1 cellular context compared by ENCODE assay signal in the genomic region with DNA sequence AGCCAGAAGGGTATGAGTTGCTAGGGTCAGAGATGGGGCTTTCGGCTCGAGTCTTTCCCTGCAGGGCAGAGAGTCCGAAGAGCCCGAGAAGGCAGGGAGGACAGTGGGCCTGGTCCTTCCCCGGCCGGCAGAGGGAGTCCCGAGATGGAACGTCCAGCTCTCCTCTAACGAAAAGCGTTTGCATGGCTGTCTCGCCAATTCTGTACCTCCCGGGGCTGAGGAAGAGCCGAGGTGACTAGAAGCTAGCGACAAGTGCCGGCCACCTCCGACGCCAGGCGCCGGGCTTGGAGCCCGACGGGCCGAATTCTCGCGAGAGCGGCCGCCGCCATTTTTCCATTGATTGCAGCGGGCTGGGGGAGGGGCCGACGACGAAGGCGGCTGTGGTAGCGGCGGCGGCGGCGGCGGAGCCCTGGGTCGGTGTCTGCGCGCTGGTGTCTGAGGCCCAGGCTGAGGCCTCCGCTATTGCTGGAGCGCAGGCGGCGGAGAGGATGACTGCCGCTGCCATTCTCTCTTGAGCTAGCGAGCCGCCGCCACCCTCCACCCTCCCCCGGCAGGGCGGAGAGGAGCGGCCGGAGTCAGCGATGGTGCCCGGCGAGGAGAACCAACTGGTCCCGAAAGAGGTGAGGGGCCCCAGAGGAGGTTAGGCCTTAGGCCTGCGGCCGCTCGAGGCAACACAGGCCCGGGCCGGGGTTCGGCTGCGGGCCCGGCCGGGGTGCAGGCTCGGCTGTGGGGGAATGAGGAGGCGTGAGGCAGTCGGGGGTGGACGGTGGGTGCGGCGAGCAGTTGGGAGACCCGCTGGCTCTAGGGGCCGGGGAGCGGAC.
TF ChIP-seq lines count a peak whose summit lies in the region.

Gene USP47, plus strand, starts transcription at position 368 of the 821 bp plus-strand sequence. Its CDS starts 214 bp downstream, at position 582.

TF ChIP-seq in K562, 482 proteins besides CTCF, POLR2A, EP300 and RAD21 (continued from another document and continues in another):
- TF ChIP-seq ZNF263 (CRISPR knock-in tag; IDR thresholded peaks at IDR 0.05; ENCODE audit: borderline replicate concordance) (no peak; the same call in 1 of the 2 replicates), BRCA1 (IDR thresholded peaks at IDR 0.05) (no peak), BRCA1 (CRISPR knock-in tag; IDR thresholded peaks at IDR 0.05) (no peak), NR1H2 (CRISPR knock-in tag; IDR thresholded peaks at IDR 0.05) (no peak), ZNF639 (CRISPR knock-in tag; conservative IDR thresholded peaks at IDR 0.05 in 1 of 2, IDR thresholded peaks at IDR 0.05 in 1 of 2) (peak in 1 of 2 experiments; percentile 64; a peak in 2 of 4 replicates), ZKSCAN1 (IDR thresholded peaks at IDR 0.05; ENCODE audit: low read depth, low read length) (0 out of 2 replicates have a peak, but pooled peaks have one; percentile 32), KDM5B (IDR thresholded peaks at IDR 0.05; ENCODE audit: insufficient replicate concordance, low read depth, low read length) (peak; percentile 98), VEZF1 (CRISPR knock-in tag; IDR thresholded peaks at IDR 0.05) (peak; percentile 52), SOX6 (IDR thresholded peaks at IDR 0.05) (no peak), ESRRA (IDR thresholded peaks at IDR 0.05; ENCODE audit: borderline replicate concordance, low read depth) (peak; percentile 22; the same call in 1 of the 2 replicates), NONO (IDR thresholded peaks at IDR 0.05; ENCODE audit: low read depth in 2 of 2, low read length in 1 of 2) (peak in 1 of 2 experiments; percentile 92; a peak in 2 of 4 replicates), CHD4 (IDR thresholded peaks at IDR 0.05; ENCODE audit: insufficient read depth, insufficient replicate concordance, low read depth, low read length, poor library complexity, severe bottlenecking) (no peak), TEAD1 (CRISPR knock-in tag; IDR thresholded peaks at IDR 0.05) (peak in 1 of 2 experiments; percentile 64; a peak in 2 of 4 replicates), SRSF1 (IDR thresholded peaks at IDR 0.05; ENCODE audit: low read depth, low read length) (peak; percentile 59; the same call in 1 of the 2 replicates), NR3C1 (CRISPR knock-in tag; IDR thresholded peaks at IDR 0.05) (no peak), POLR2AphosphoS5 (IDR thresholded peaks at IDR 0.05; ENCODE audit: control insufficient read depth, insufficient read depth, low read depth, low read length) (peak; percentile 83), CREM (IDR thresholded peaks at IDR 0.05; ENCODE audit: low read depth) (peak; percentile 58; the same call in 1 of the 2 replicates), BHLHE40 (IDR thresholded peaks at IDR 0.05; ENCODE audit: low read length) (no peak; the same call in 1 of the 2 replicates), MTA3 (IDR thresholded peaks at IDR 0.05; ENCODE audit: borderline replicate concordance) (peak; percentile 49), ZMIZ1 (IDR thresholded peaks at IDR 0.05; ENCODE audit: low read depth in 2 of 2, low read length in 2 of 2) (peak in 1 of 2 experiments; percentile 37; a peak in 1 of 4 replicates), ERF (CRISPR knock-in tag; IDR thresholded peaks at IDR 0.05) (0 out of 2 replicates have a peak, but pooled peaks have one; percentile 20), CXXC5 (CRISPR knock-in tag; IDR thresholded peaks at IDR 0.05) (peak; percentile 79), CHAMP1 (IDR thresholded peaks at IDR 0.05) (peak; percentile 74), XRCC4 (IDR thresholded peaks at IDR 0.05; ENCODE audit: extremely low read depth, insufficient read depth, insufficient read length) (no peak), ZNF778 (CRISPR knock-in tag; IDR thresholded peaks at IDR 0.05) (no peak), BRD4 (IDR thresholded peaks at IDR 0.05) (peak; percentile 78), PCBP1 (IDR thresholded peaks at IDR 0.05; ENCODE audit: low read depth, low read length, poor library complexity, severe bottlenecking) (peak; percentile 67), TBP (optimal IDR thresholded peaks at IDR 0.05; ENCODE audit: low read depth, low read length) (peak; percentile 84), ATF7 (IDR thresholded peaks at IDR 0.05) (peak; percentile 39; the same call in 1 of the 2 replicates), SP1 (CRISPR knock-in tag; IDR thresholded peaks at IDR 0.05) (peak; percentile 59; the same call in 1 of the 2 replicates), ZNF174 (CRISPR knock-in tag; IDR thresholded peaks at IDR 0.05) (no peak), CHD2 (IDR thresholded peaks at IDR 0.05; ENCODE audit: low read depth, low read length) (peak; percentile 97), KDM4B (IDR thresholded peaks at IDR 0.05; ENCODE audit: borderline replicate concordance in 2 of 2, low read depth in 1 of 2) (0 out of 4 replicates have a peak, but pooled peaks of 1 of the 2 experiments have one; percentile 55), NFE2L1 (tag; IDR thresholded peaks at IDR 0.05; ENCODE audit: borderline replicate concordance, low read depth) (no peak), HDAC8 (tag; IDR thresholded peaks at IDR 0.05) (peak; percentile 46; the same call in 1 of the 2 replicates), ELF2 (CRISPR knock-in tag; IDR thresholded peaks at IDR 0.05) (no peak), POLR2AphosphoS2 (IDR thresholded peaks at IDR 0.05; ENCODE audit: low read length) (no peak), COPS2 (conservative IDR thresholded peaks at IDR 0.05) (no peak), LCOR (CRISPR knock-in tag; IDR thresholded peaks at IDR 0.05) (peak; percentile 20; the same call in 1 of the 2 replicates), CSDE1 (IDR thresholded peaks at IDR 0.05) (peak in 1 of 2 experiments; percentile 84; a peak in 2 of 4 replicates), CC2D1A (IDR thresholded peaks at IDR 0.05) (peak; percentile 33; the same call in 1 of the 2 replicates)
- TF ChIP-seq, protein P1, sequence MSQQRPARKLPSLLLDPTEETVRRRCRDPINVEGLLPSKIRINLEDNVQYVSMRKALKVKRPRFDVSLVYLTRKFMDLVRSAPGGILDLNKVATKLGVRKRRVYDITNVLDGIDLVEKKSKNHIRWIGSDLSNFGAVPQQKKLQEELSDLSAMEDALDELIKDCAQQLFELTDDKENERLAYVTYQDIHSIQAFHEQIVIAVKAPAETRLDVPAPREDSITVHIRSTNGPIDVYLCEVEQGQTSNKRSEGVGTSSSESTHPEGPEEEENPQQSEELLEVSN (IDR thresholded peaks at IDR 0.05; ENCODE audit: borderline replicate concordance in 1 of 2, extremely low read depth in 1 of 2, insufficient read depth in 1 of 2, insufficient read length in 1 of 2, low read depth in 1 of 2, low read length in 1 of 2, poor library complexity in 1 of 2, severe bottlenecking in 1 of 2): peak in 1 of 2 experiments; percentile 49
- TF ChIP-seq, protein P2, sequence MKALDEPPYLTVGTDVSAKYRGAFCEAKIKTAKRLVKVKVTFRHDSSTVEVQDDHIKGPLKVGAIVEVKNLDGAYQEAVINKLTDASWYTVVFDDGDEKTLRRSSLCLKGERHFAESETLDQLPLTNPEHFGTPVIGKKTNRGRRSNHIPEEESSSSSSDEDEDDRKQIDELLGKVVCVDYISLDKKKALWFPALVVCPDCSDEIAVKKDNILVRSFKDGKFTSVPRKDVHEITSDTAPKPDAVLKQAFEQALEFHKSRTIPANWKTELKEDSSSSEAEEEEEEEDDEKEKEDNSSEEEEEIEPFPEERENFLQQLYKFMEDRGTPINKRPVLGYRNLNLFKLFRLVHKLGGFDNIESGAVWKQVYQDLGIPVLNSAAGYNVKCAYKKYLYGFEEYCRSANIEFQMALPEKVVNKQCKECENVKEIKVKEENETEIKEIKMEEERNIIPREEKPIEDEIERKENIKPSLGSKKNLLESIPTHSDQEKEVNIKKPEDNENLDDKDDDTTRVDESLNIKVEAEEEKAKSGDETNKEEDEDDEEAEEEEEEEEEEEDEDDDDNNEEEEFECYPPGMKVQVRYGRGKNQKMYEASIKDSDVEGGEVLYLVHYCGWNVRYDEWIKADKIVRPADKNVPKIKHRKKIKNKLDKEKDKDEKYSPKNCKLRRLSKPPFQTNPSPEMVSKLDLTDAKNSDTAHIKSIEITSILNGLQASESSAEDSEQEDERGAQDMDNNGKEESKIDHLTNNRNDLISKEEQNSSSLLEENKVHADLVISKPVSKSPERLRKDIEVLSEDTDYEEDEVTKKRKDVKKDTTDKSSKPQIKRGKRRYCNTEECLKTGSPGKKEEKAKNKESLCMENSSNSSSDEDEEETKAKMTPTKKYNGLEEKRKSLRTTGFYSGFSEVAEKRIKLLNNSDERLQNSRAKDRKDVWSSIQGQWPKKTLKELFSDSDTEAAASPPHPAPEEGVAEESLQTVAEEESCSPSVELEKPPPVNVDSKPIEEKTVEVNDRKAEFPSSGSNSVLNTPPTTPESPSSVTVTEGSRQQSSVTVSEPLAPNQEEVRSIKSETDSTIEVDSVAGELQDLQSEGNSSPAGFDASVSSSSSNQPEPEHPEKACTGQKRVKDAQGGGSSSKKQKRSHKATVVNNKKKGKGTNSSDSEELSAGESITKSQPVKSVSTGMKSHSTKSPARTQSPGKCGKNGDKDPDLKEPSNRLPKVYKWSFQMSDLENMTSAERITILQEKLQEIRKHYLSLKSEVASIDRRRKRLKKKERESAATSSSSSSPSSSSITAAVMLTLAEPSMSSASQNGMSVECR (CRISPR knock-in tag; IDR thresholded peaks at IDR 0.05): peak; percentile 56
